Comparison of ENCODE assay signal across 15 cellular contexts in genomic region chr10:110042181-110042580, GRCh38. TPM values are rescaled to one million over a fixed set of nuclear protein-coding genes. Genes with fewer than 3 reads are reported as not detected.
DNase-seq lines count a peak whose midpoint lies in the region; ATAC-seq, FAIRE-seq and TF ChIP-seq lines count a peak whose summit lies in the region.
"Had no signal": no experiment of that assay in that cellular context is flagged by ENCODE, and none has a peak within 500 bp of the region (broad histone marks: within the 10 kb centered on the region; RNA-seq: fewer than 3 reads in every experiment).

No MANE protein-coding gene starts in this region.

- H3K27me3 ChIP-seq in mesenchymal stem cell (ENCODE audit: control insufficient read depth in 1 of 2, insufficient read depth in 1 of 2, low read length in 2 of 2) = no peaks in the 10 kb centered on the region
- H3K27me3 ChIP-seq in upper lobe of left lung = no peaks in the 10 kb centered on the region
- H3K27me3 ChIP-seq: body of pancreas, ovary, spleen had no signal

- H2AFZ ChIP-seq in mesenchymal stem cell (ENCODE audit: low read depth, low read length) = no peak overlapping the region

- POLR2A ChIA-PET in A549 (lab: Yijun Ruan, JAX) = no interaction called here

- TF ChIP-seq POLR2A in A549 (IDR thresholded peaks at IDR 0.05; ENCODE audit: low read length) (no peak), upper lobe of left lung (IDR thresholded peaks at IDR 0.05) (no peak)

- TF ChIP-seq RAD21 in A549 (conservative IDR thresholded peaks at IDR 0.05 in 1 of 2, IDR thresholded peaks at IDR 0.05 in 1 of 2) = no peak

- no peak overlapping the region for H4K91ac ChIP-seq in mesenchymal stem cell (ENCODE audit: low read length)

- no peak overlapping the region for H2AK5ac ChIP-seq in mesenchymal stem cell (ENCODE audit: low read length, severe bottlenecking)

- no peak overlapping the region for H4K8ac ChIP-seq in mesenchymal stem cell (ENCODE audit: low read length)

- H2BK5ac ChIP-seq in mesenchymal stem cell (ENCODE audit: low read depth, low read length, poor library complexity, severe bottlenecking) = peak overlapping the region; percentile 57

- H2BK15ac ChIP-seq in mesenchymal stem cell (ENCODE audit: low read depth, poor library complexity, severe bottlenecking) = no peak overlapping the region

- H3K18ac ChIP-seq in mesenchymal stem cell (ENCODE audit: low read depth in 1 of 2, low read length in 2 of 2) = peak overlapping the region in 1 of 2 experiments; percentile 2

- no peak overlapping the region for H2BK120ac ChIP-seq in mesenchymal stem cell (ENCODE audit: low read depth, low read length)

- H3K9me3 ChIP-seq in A549 (no peaks in the 10 kb centered on the region), mesenchymal stem cell (ENCODE audit: control insufficient read depth, low read length) (no peaks in the 10 kb centered on the region), upper lobe of left lung (no peaks in the 10 kb centered on the region)
- H3K9me3 ChIP-seq: body of pancreas, ovary had no signal

- CTCF ChIA-PET in A549 (lab: Yijun Ruan, JAX) = interaction anchor here (0.6 kb wide), 1 partner anchor 8 kb away, joined by 5 read pairs; no protein-coding TSS in a partner anchor

- DNase-seq in A549 (ENCODE audit: low read depth in 1 of 2, low spot score in 1 of 2) (peak in 1 of 2 experiments; percentile 19), HTR-8/SVneo (ENCODE audit: insufficient read length, low spot score) (peak; percentile 10), epithelial cell of esophagus (ENCODE audit: low read depth) (peak; percentile 32), mesenchymal stem cell (peak; percentile 66), globus pallidus (ENCODE audit: low spot score) (no peak), Ammon's horn (ENCODE audit: low spot score) (no peak), upper lobe of left lung (no peak)
- DNase-seq: activated gamma-delta T cell treated with Interleukin-2 at 50 U/mL for 16 hours; body of pancreas; foreskin fibroblast; ovary; spleen; stimulated activated naive CD4-positive, alpha-beta T cell treated with Interleukin-2 at 50 U/mL for 16 hours had no signal

- peak in 1 of 2 experiments; percentile 63; a peak in 3 of 6 replicates for ATAC-seq in A549
- no peak for ATAC-seq in GM21619 (IDR thresholded peaks at IDR 0.05; ENCODE audit: unreplicated experiment)
- no peak for ATAC-seq in upper lobe of left lung (ENCODE audit: low FRiP score in 2 of 2)

- H3K79me1 ChIP-seq in mesenchymal stem cell (replicated peaks; ENCODE audit: low read length, poor library complexity, severe bottlenecking) = peaks cover 6% of the 10 kb centered on the region

- H3K9ac ChIP-seq in mesenchymal stem cell (ENCODE audit: low read length) = no peak overlapping the region

- H2BK12ac ChIP-seq in mesenchymal stem cell (ENCODE audit: low read length in 2 of 2) = no peak overlapping the region

- H3K4me2 ChIP-seq in A549 = peak overlapping the region; percentile 54
- peak overlapping the region; percentile 7 for H3K4me2 ChIP-seq in mesenchymal stem cell (ENCODE audit: low read length, poor library complexity, severe bottlenecking)

- FAIRE-seq in A549 (lab: Jason Lieb, UNC) = no peak
- no peak for FAIRE-seq in HTR-8/SVneo (lab: Jason Lieb, UNC)
- FAIRE-seq: GM18507 had no signal

- H3K36me3 ChIP-seq in mesenchymal stem cell (ENCODE audit: control insufficient read depth in 1 of 2, insufficient read depth in 2 of 2, low read depth in 1 of 2, low read length in 2 of 2) (peaks cover 0 to 2% of the 10 kb centered on the region in 2 experiments), upper lobe of left lung (no peaks in the 10 kb centered on the region)
- H3K36me3 ChIP-seq: ovary, spleen had no signal

- H3K4me1 ChIP-seq in A549 = peaks cover 27% of the 10 kb centered on the region; the same call in 2 of the 3 replicates
- peaks cover 6% of the 10 kb centered on the region for H3K4me1 ChIP-seq in mesenchymal stem cell (ENCODE audit: control insufficient read depth, insufficient read depth, low read depth, low read length)
- H3K4me1 ChIP-seq in upper lobe of left lung = peaks cover 0 to 12% (median 4%) of the 10 kb centered on the region in 4 donors

- peak overlapping the region in 1 of 2 experiments; percentile 59; a peak in 2 of 6 replicates for H3K27ac ChIP-seq in A549
- peak overlapping the region; percentile 77 for H3K27ac ChIP-seq in mesenchymal stem cell (ENCODE audit: low read length, poor library complexity, severe bottlenecking)
- no peak overlapping the region for H3K27ac ChIP-seq in upper lobe of left lung
- H3K27ac ChIP-seq: ovary, spleen had no signal

- no peak for TF ChIP-seq CTCF in A549 (IDR thresholded peaks at IDR 0.05)
- TF ChIP-seq CTCF in epithelial cell of esophagus (IDR thresholded peaks at IDR 0.05; ENCODE audit: insufficient read depth, low read depth, low read length, missing control alignments) = no peak
- no peak for TF ChIP-seq CTCF in upper lobe of left lung (IDR thresholded peaks at IDR 0.05)

- WGBS in A549 (ENCODE audit: missing lambda C conversion rate) = 12% methylated on average over 3 of the region's 3 CpGs
- WGBS in mesenchymal stem cell = 47% methylated on average over 1 of the region's 3 CpGs
- WGBS in upper lobe of left lung, 2 donors = 70 to 74% methylated on average over 3 of the region's 3 CpGs

- H3K14ac ChIP-seq in mesenchymal stem cell (ENCODE audit: low read length in 2 of 2) = no peak overlapping the region

- TF ChIP-seq EP300 in A549 (IDR thresholded peaks at IDR 0.05) = no peak
- no peak for TF ChIP-seq EP300 in upper lobe of left lung (IDR thresholded peaks at IDR 0.05)

- no peak overlapping the region for H3K4me3 ChIP-seq in A549
- no peak overlapping the region for H3K4me3 ChIP-seq in epithelial cell of esophagus (ENCODE audit: low read length)
- H3K4me3 ChIP-seq in mesenchymal stem cell (ENCODE audit: insufficient read depth in 1 of 2, low read depth in 1 of 2, low read length in 2 of 2) = no peak overlapping the region
- no peak overlapping the region for H3K4me3 ChIP-seq in upper lobe of left lung
- H3K4me3 ChIP-seq: body of pancreas, ovary, spleen had no signal

- no peak overlapping the region for H3K23ac ChIP-seq in mesenchymal stem cell (ENCODE audit: low read length in 2 of 2)

- H3K4ac ChIP-seq in mesenchymal stem cell (ENCODE audit: low read depth in 1 of 2, low read length in 2 of 2) = no peak overlapping the region

TF ChIP-seq in A549, 52 proteins besides CTCF, POLR2A, EP300 and RAD21:
- TF ChIP-seq PHF8 (IDR thresholded peaks at IDR 0.05; ENCODE audit: borderline replicate concordance, low read depth) = no peak

RNA-seq across cellular contexts. Expression of gene ADD3, which starts 34.4 kb away (rescaled TPM):
- 48.2 and 49.1 TPM in 2 replicates for polyA plus RNA-seq in A549 (2011; rRNA removed)
- polyA plus RNA-seq in A549 (2012; cell fraction: cytosol; rRNA removed) = 7.3 and 14.4 TPM in 2 replicates
- 5.3 and 6.2 TPM in 2 replicates for polyA plus RNA-seq in A549 (2012; cell fraction: nucleus; rRNA removed)
- 7.8 to 11.6 TPM (median 9.8 TPM) in 3 replicates for polyA plus RNA-seq in A549 (2017; fragmentation: RNase III; extraction: RNeasy Plus Mini Kit Qiagen cat#74134 plus additional on column Dnase treatment)
- polyA minus RNA-seq in A549 (2011; rRNA and poly(A)+ RNA removed) = 36.2 and 37.6 TPM in 2 replicates
- 75.7 TPM for polyA plus RNA-seq in mesenchymal stem cell (2013, experiment 1 of 2)
- polyA plus RNA-seq in mesenchymal stem cell (2013, experiment 2 of 2) = 72.5 TPM
- total RNA-seq in upper lobe of left lung = 100 to 1,000 TPM in 2 of 6 donors, 10 to 100 TPM in 4; 34.1 to 229 (median 61.0) TPM

Comparison
In these comparisons a context has a peak if more than half of its experiments do, and no peak if none do; other contexts are left out.
1. DNase-seq: peak in HTR-8/SVneo (single experiment), epithelial cell of esophagus (single experiment) and mesenchymal stem cell (single experiment); none in globus pallidus (single experiment), Ammon's horn (single experiment) and upper lobe of left lung (0 of 2).